Comparison of ENCODE assay signal across 24 cellular contexts in the genomic region with DNA sequence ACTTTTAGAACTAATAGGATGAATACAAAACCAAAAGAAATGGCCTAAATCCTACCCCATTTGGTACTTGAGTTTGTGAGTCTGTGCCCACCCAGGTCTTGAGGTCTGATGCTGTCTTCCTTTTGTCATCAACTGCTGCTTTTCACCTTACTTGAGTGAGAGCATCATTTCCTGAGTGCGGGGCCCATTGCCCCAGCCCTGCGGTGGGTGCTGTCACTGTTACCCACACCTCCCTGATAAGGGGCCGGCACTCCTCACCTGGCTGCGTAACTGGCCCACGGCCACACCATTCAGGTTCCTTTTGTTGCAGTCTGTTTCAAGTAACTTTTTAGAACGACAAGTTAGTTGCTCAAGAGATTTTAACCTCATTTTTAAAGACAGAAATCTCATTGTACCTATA. TPM values are rescaled to one million over a fixed set of nuclear protein-coding genes. Genes with fewer than 3 reads are reported as not detected.
DNase-seq lines count a peak whose midpoint lies in the region; ATAC-seq, FAIRE-seq and TF ChIP-seq lines count a peak whose summit lies in the region.
"Had no signal": no experiment of that assay in that cellular context is flagged by ENCODE, and none has a peak within 500 bp of the region (broad histone marks: within the 10 kb centered on the region; RNA-seq: fewer than 3 reads in every experiment).

No MANE protein-coding gene starts in this region.

- no peaks in the 10 kb centered on the region for H3K4me1 ChIP-seq in CD8-positive, alpha-beta T cell (ENCODE audit: insufficient read depth, low read length)
- H3K4me1 ChIP-seq in HUES64 (ENCODE audit: insufficient read depth, low read length) (peaks cover 12% of the 10 kb centered on the region), endothelial cell of umbilical vein (ENCODE audit: control insufficient read depth, extremely low read depth, insufficient read depth, low read length) (peaks cover 17% of the 10 kb centered on the region)
- H3K4me1 ChIP-seq: A549; BE2C; BLaER1 treated with 17β-estradiol and CSF1 and Interleukin-3, amounts not matched to agents 10 nM and 100 nM; Caco-2 had no signal

- peak overlapping the region; percentile 41 for H3K4me2 ChIP-seq in endothelial cell of umbilical vein (ENCODE audit: insufficient read depth, low read length)
- H3K4me2 ChIP-seq: A549; BLaER1 treated with 17β-estradiol and CSF1 and Interleukin-3, amounts not matched to agents 10 nM and 100 nM had no signal

- peak; percentile 55 for ATAC-seq in CD8-positive, alpha-beta T cell
- ATAC-seq in WTC11 (no peak), HG03196 (IDR thresholded peaks at IDR 0.05; ENCODE audit: unreplicated experiment) (no peak), GM18517 (IDR thresholded peaks at IDR 0.05; ENCODE audit: unreplicated experiment) (no peak)
- ATAC-seq: A549 had no signal

- 96% methylated on average over 6 of the region's 6 CpGs for WGBS in HUES64

- no peaks in the 10 kb centered on the region for H3K27me3 ChIP-seq in CD8-positive, alpha-beta T cell (ENCODE audit: insufficient read depth, low read length)
- H3K27me3 ChIP-seq in HUES64 (ENCODE audit: insufficient read depth, low read length) = no peaks in the 10 kb centered on the region
- H3K27me3 ChIP-seq in endothelial cell of umbilical vein (ENCODE audit: control insufficient read depth in 2 of 2, insufficient read depth in 2 of 2, low read length in 2 of 2) = no peaks in the 10 kb centered on the region
- H3K27me3 ChIP-seq: BE2C; BLaER1 treated with 17β-estradiol and CSF1 and Interleukin-3, amounts not matched to agents 10 nM and 100 nM had no signal

- DNase-seq in CD8-positive, alpha-beta T cell = no peak
- DNase-seq in WTC11 (ENCODE audit: low spot score) = no peak
- no peak for DNase-seq in endothelial cell of umbilical vein (ENCODE audit: low read depth, low spot score)
- no peak for DNase-seq in NCI-H82 (lab: John Stamatoyannopoulos, UW)
- no peak for DNase-seq in stimulated activated CD4-positive, alpha-beta T cell treated with anti-CD3 and anti-CD28 coated beads, Interleukin-2, amount 100 ng/mL, for 24 hours
- DNase-seq: 8988T; ACHN; AML-193; BE2C; Caco-2; CD4-positive, alpha-beta memory T cell; DMS153; DND-41; GOT3; HFFc6 had no signal

- CTCF ChIA-PET in CD8-positive, alpha-beta T cell (lab: Charles Lee) = no interaction called here
- CTCF ChIA-PET in WTC11 (lab: Charles Lee) (no interaction called here), endothelial cell of umbilical vein (lab: Charles Lee) (interaction anchor here (1.3 kb wide), 2 partner anchors 25 to 62 kb away, joined by 4 to 5 read pairs; partner anchors contain the start of gene RAB12)

- intact Hi-C loops in CD8-positive, alpha-beta T cell (cut with DNase I, micrococcal nuclease) = no loop called here
- intact Hi-C loops in endothelial cell of umbilical vein (cut with micrococcal nuclease) = loop anchor here (2.0 kb wide), 1 partner anchor 24 kb away; no protein-coding TSS in a partner anchor

- no peak overlapping the region for H3K4me3 Mint-ChIP-seq in CD8-positive, alpha-beta T cell
- no peak overlapping the region for H3K4me3 Mint-ChIP-seq in WTC11
- H3K4me3 Mint-ChIP-seq: CD4-positive, alpha-beta memory T cell; HFFc6 had no signal

- no peak for TF ChIP-seq CTCF in CD8-positive, alpha-beta T cell (IDR thresholded peaks at IDR 0.05)
- TF ChIP-seq CTCF in WTC11 (IDR thresholded peaks at IDR 0.05) = no peak
- TF ChIP-seq CTCF in endothelial cell of umbilical vein (IDR thresholded peaks at IDR 0.05; ENCODE audit: extremely low read depth in 1 of 2, insufficient read depth in 1 of 2, low read depth in 1 of 2, low read length in 2 of 2) = no peak

- no peak overlapping the region for H3K9ac ChIP-seq in HUES64 (ENCODE audit: low read depth, low read length)
- no peak overlapping the region for H3K9ac ChIP-seq in endothelial cell of umbilical vein (replicated peaks; ENCODE audit: extremely low read depth, insufficient read depth, low read length)
- H3K9ac ChIP-seq: BLaER1 treated with 17β-estradiol and CSF1 and Interleukin-3, amounts not matched to agents 10 nM and 100 nM had no signal

- peaks cover 23% of the 10 kb centered on the region for H3K79me2 ChIP-seq in endothelial cell of umbilical vein (ENCODE audit: control insufficient read depth, insufficient read depth, low read length)

- peaks cover 80% of the 10 kb centered on the region for H3K36me3 Mint-ChIP-seq in CD8-positive, alpha-beta T cell
- H3K36me3 Mint-ChIP-seq in WTC11 = peaks cover 86% of the 10 kb centered on the region

- H3K4me3 ChIP-seq in CD8-positive, alpha-beta T cell (ENCODE audit: low read depth, low read length) = no peak overlapping the region
- H3K4me3 ChIP-seq in HUES64 (ENCODE audit: low read length) (no peak overlapping the region), endothelial cell of umbilical vein (replicated peaks in 1 of 3; ENCODE audit: insufficient read depth in 1 of 3, low read depth in 1 of 3, low read length in 3 of 3) (no peak overlapping the region)
- H3K4me3 ChIP-seq: A549; BLaER1 treated with 17β-estradiol and CSF1 and Interleukin-3, amounts not matched to agents 10 nM and 100 nM; HAP-1 had no signal

- peaks cover 2% of the 10 kb centered on the region for H3K4me1 Mint-ChIP-seq in CD8-positive, alpha-beta T cell (ENCODE audit: low read depth)
- peaks cover 54% of the 10 kb centered on the region for H3K4me1 Mint-ChIP-seq in WTC11

- H3K36me3 ChIP-seq in CD8-positive, alpha-beta T cell (ENCODE audit: insufficient read depth, low read length) = peaks cover 22% of the 10 kb centered on the region
- H3K36me3 ChIP-seq in HUES64 (ENCODE audit: insufficient read depth, low read length) (peaks cover 94% of the 10 kb centered on the region), endothelial cell of umbilical vein (ENCODE audit: control insufficient read depth in 2 of 2, extremely low read depth in 1 of 2, insufficient read depth in 2 of 2, low read length in 2 of 2) (peaks cover 13 to 22% of the 10 kb centered on the region in 2 experiments)
- H3K36me3 ChIP-seq: BE2C had no signal

- POLR2A ChIA-PET in CD8-positive, alpha-beta T cell (lab: Charles Lee) = no interaction called here
- POLR2A ChIA-PET in WTC11 (lab: Charles Lee) (no interaction called here), endothelial cell of umbilical vein (lab: Charles Lee) (no interaction called here)

- no TSS peak for BruUV-seq in endothelial cell of umbilical vein (replicated peaks; lab: Mats Ljungman, UMichigan)

- H2AFZ ChIP-seq in endothelial cell of umbilical vein (ENCODE audit: low read depth, low read length) = no peak overlapping the region

- no peaks in the 10 kb centered on the region for H3K9me3 Mint-ChIP-seq in CD8-positive, alpha-beta T cell
- no peaks in the 10 kb centered on the region for H3K9me3 Mint-ChIP-seq in WTC11
- H3K9me3 Mint-ChIP-seq: CD4-positive, alpha-beta memory T cell; HFFc6 had no signal

- H3K9me3 ChIP-seq in CD8-positive, alpha-beta T cell (ENCODE audit: low read length) = no peaks in the 10 kb centered on the region
- H3K9me3 ChIP-seq in HUES64 (ENCODE audit: insufficient read depth, low read depth, low read length) = no peaks in the 10 kb centered on the region
- no peaks in the 10 kb centered on the region for H3K9me3 ChIP-seq in endothelial cell of umbilical vein (replicated peaks; ENCODE audit: control insufficient read depth, insufficient read depth, low read length)
- H3K9me3 ChIP-seq: A549; BE2C; BLaER1 treated with 17β-estradiol and CSF1 and Interleukin-3, amounts not matched to agents 10 nM and 100 nM; Caco-2; HAP-1 had no signal

- H3K27me3 Mint-ChIP-seq in CD8-positive, alpha-beta T cell (ENCODE audit: low read depth) = no peaks in the 10 kb centered on the region
- no peaks in the 10 kb centered on the region for H3K27me3 Mint-ChIP-seq in WTC11 (ENCODE audit: low read depth)
- H3K27me3 Mint-ChIP-seq: CD4-positive, alpha-beta memory T cell had no signal

- FAIRE-seq in endothelial cell of umbilical vein (lab: Jason Lieb, UNC) = peak; percentile 18
- FAIRE-seq: A549, G401.6, GM12892, H54 had no signal

- no peak for TF ChIP-seq POLR2A in endothelial cell of umbilical vein (IDR thresholded peaks at IDR 0.05; ENCODE audit: low read depth, low read length)

- H4K20me1 ChIP-seq in endothelial cell of umbilical vein (replicated peaks; ENCODE audit: control insufficient read depth, extremely low read depth, insufficient read depth, low read length) = no peaks in the 10 kb centered on the region

- H3K27ac ChIP-seq in CD8-positive, alpha-beta T cell (ENCODE audit: low read depth, low read length) = no peak overlapping the region
- H3K27ac ChIP-seq in HUES64 (ENCODE audit: low read depth, low read length) = 0 out of 2 replicates have a peak overlapping the region, but pooled peaks have one; percentile 13
- peak overlapping the region; percentile 50 for H3K27ac ChIP-seq in endothelial cell of umbilical vein (ENCODE audit: insufficient read depth, low read depth, low read length)
- H3K27ac ChIP-seq: A549; BLaER1 treated with 17β-estradiol and CSF1 and Interleukin-3, amounts not matched to agents 10 nM and 100 nM had no signal

- dilution Hi-C loops in endothelial cell of umbilical vein (cut with MboI; ENCODE audit: extremely low pct_ligation_motif_present, low sequenced_read_pairs) = loop anchor here (25.0 kb wide), 1 partner anchor 353 kb away; no protein-coding TSS in a partner anchor

- no peaks in the 10 kb centered on the region for H3K9me1 ChIP-seq in endothelial cell of umbilical vein (replicated peaks; ENCODE audit: control insufficient read depth, extremely low read depth, insufficient read depth, low read length)

- H3K27ac Mint-ChIP-seq in CD8-positive, alpha-beta T cell = no peak overlapping the region
- peak overlapping the region; percentile 23; the same call in 1 of the 2 replicates for H3K27ac Mint-ChIP-seq in WTC11

TF ChIP-seq in WTC11, 78 proteins besides CTCF, POLR2A, EP300 and RAD21 (continues in another document):
- no peak for TF ChIP-seq IRF2 (CRISPR knock-in tag; IDR thresholded peaks at IDR 0.05; ENCODE audit: borderline replicate concordance, low read depth)

TF ChIP-seq in endothelial cell of umbilical vein, 7 proteins besides CTCF, POLR2A, EP300 and RAD21 (continues in another document):
- TF ChIP-seq EZH2 (IDR thresholded peaks at IDR 0.05; ENCODE audit: borderline replicate concordance, low read depth, low read length, severe bottlenecking) (no peak), MYC (IDR thresholded peaks at IDR 0.05; ENCODE audit: low read depth, low read length) (no peak)

RNA-seq across cellular contexts. Expression of gene RAB12, which starts 25.3 kb away (rescaled TPM):
- total RNA-seq in CD8-positive, alpha-beta T cell = 10 to 100 TPM; 20.2 to 20.9 TPM
- 31.4 TPM for polyA plus RNA-seq in HUES64 (2013, experiment 1 of 2)
- 36.5 TPM for polyA plus RNA-seq in HUES64 (2013, experiment 2 of 2)
- total RNA-seq in WTC11 (2021) (56.1 to 69.3 TPM (median 58.1 TPM) in 3 replicates), endothelial cell of umbilical vein (42.0 and 45.4 TPM in 2 replicates)
- polyA plus RNA-seq in endothelial cell of umbilical vein = 9.2 and 11.5 TPM in 2 replicates
- polyA plus RNA-seq in endothelial cell of umbilical vein (2011; cell fraction: cytosol; rRNA removed) = 18.3 and 18.5 TPM in 2 replicates
- polyA plus RNA-seq in endothelial cell of umbilical vein (2011; cell fraction: nucleus; rRNA removed) = 34.7 and 44.0 TPM in 2 replicates
- polyA plus RNA-seq in endothelial cell of umbilical vein (2012) = 32.3 and 39.5 TPM in 2 replicates
- polyA minus RNA-seq in endothelial cell of umbilical vein = 16.5 and 23.1 TPM in 2 replicates
- polyA minus RNA-seq in endothelial cell of umbilical vein (2011; cell fraction: cytosol; rRNA and poly(A)+ RNA removed) = 12.3 TPM
- 20.9 and 25.3 TPM in 2 replicates for polyA minus RNA-seq in endothelial cell of umbilical vein (2011; cell fraction: nucleus; rRNA and poly(A)+ RNA removed)
